Comparison of ENCODE assay signal across 7 cellular contexts in the genomic region with DNA sequence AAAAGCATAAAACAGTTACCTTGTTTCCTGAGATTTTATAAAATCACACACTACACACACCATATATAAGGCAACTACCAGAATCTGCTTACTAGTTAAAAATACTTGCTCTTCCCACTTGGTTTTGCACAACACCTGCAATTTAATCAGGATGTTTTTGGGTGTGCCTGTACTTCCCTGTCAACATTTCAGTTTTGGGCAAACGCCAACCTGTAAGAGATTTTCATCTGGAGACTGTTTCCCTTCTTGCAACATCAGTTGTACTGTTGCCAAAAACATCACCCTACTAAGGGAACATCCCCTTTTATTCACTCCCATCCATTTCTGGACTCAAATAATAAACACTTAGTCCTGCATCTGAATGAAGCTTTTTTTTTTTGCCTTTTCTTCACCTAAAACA.
A peak's percentile ranks its signal among the peaks of the same experiment; 100 is the strongest.
DNase-seq lines count a peak whose midpoint lies in the region; ATAC-seq lines count a peak whose summit lies in the region.

No MANE protein-coding gene starts in this region.

- POLR2A ChIA-PET in naive thymus-derived CD8-positive, alpha-beta T cell (lab: Charles Lee) = no interaction called here

- DNase-seq in HCEC 1CT (peak; percentile 93), NCI-H69 (lab: John Stamatoyannopoulos, UW) (peak; percentile 58), epithelial cell of prostate (ENCODE audit: low read depth, low spot score) (peak; percentile 96), sciatic nerve (ENCODE audit: low spot score) (no peak)
- no peak for DNase-seq in naive thymus-derived CD8-positive, alpha-beta T cell
- no peak for DNase-seq in central memory CD4-positive, alpha-beta T cell

- H3K27ac ChIP-seq in epithelial cell of prostate = peak overlapping the region; percentile 1

- H3K9me3 Mint-ChIP-seq in naive thymus-derived CD8-positive, alpha-beta T cell = no peaks in the 10 kb centered on the region

- ATAC-seq in sciatic nerve = peak; percentile 87
- ATAC-seq in naive thymus-derived CD8-positive, alpha-beta T cell = no peak
- ATAC-seq in HG02884 (IDR thresholded peaks at IDR 0.05; ENCODE audit: unreplicated experiment) = no peak

- no peak overlapping the region for H3K27ac Mint-ChIP-seq in naive thymus-derived CD8-positive, alpha-beta T cell

- H3K4me1 Mint-ChIP-seq in naive thymus-derived CD8-positive, alpha-beta T cell = peaks cover 0 to 19% (median 2%) of the 10 kb centered on the region in 4 donors

- intact Hi-C loops in sciatic nerve (cut with DNase I) = no loop called here

- H3K4me3 Mint-ChIP-seq in naive thymus-derived CD8-positive, alpha-beta T cell = no peak overlapping the region

- peaks cover 0 to 10% (median 0%) of the 10 kb centered on the region in 5 donors for H3K27me3 Mint-ChIP-seq in naive thymus-derived CD8-positive, alpha-beta T cell

- H3K36me3 Mint-ChIP-seq in naive thymus-derived CD8-positive, alpha-beta T cell = no peaks in the 10 kb centered on the region

Comparison
In these comparisons a context has a peak if more than half of its experiments do, and no peak if none do; other contexts are left out.
1. DNase-seq: peak in HCEC 1CT (single experiment), NCI-H69 (single experiment) and epithelial cell of prostate (single experiment); none in sciatic nerve (single experiment), naive thymus-derived CD8-positive, alpha-beta T cell (0 of 10) and central memory CD4-positive, alpha-beta T cell (single experiment).